ENCODE assay signal across 4 cellular contexts in genomic region chr20:42461321-42461720, GRCh38.
"Had no signal": no experiment of that assay in that cellular context is flagged by ENCODE, and none has a peak within 500 bp of the region (broad histone marks: within the 10 kb centered on the region; RNA-seq: fewer than 3 reads in every experiment).

No MANE protein-coding gene starts in this region.

- H3K9me3 Mint-ChIP-seq: H9 had no signal

- H2AFZ ChIP-seq: GM23338 had no signal

- H3K27ac Mint-ChIP-seq: GM23338, H9 had no signal

- H3K4me3 ChIP-seq: GM23338 had no signal

- DNase-seq: H9, HCEC 1CT, IMR-90 had no signal

- H3K4me3 Mint-ChIP-seq: GM23338, H9 had no signal

- ATAC-seq: GM23338 had no signal

- H3K4me2 ChIP-seq: GM23338 had no signal
